ENCODE assay signal across 8 cellular contexts in the genomic region with DNA sequence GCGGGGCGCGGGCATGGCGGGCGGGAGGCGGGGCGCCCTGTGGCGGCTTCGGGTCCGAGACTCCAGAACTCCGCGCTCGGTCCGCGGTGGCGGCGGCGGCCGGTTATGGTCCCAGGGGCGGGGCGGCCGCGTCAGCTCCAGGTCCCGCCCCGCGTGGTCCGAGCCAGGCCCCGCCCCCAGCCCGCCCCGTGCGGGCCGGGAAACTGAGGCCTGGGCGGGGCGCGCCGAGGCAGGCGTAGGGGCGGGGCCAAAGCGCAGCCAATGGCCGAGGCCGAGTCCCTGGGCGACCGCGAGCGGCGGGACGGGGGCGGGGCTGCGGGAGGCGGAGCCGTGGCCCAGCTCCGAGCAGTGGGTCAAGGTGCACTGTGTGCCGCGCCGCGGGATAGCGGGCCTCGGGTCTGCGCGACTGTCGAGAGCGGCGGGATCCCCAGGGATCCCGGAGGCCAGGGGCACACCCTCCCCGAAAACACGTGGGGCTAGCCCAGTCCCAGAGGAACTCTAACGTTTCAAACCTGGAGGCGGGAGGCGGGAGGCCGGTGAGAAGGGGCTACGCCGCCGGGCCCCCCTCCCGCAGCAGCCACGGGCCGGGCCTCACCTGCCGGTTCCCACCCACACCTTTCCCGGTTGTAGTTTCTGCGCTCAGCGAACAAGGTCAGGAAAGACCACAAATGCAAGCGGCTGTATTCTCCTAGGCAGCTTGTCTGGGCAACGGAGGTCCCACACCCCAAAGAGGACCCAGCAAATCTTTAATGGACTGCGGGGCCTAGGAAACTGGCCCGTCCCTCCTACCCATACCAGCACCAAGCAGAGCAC. TPM values are rescaled to one million over a fixed set of nuclear protein-coding genes. Genes with fewer than 3 reads are reported as not detected.
DNase-seq lines count a peak whose midpoint lies in the region; ATAC-seq and TF ChIP-seq lines count a peak whose summit lies in the region.

A gene (minus strand): TSS at position 78 of the 813 bp plus-strand sequence. CDS start 63 bp downstream, at position 15.

- peak within 1 kb of the TSS; percentile 68 for H3K4me3 ChIP-seq in AG04450 (ENCODE audit: low read depth, low read length)

- H3K27me3 Mint-ChIP-seq in chondrocyte (ENCODE audit: low read depth): no peaks in the 10 kb centered on the region

- TF ChIP-seq CTCF in AG04450 (IDR thresholded peaks at IDR 0.05; ENCODE audit: low read depth, low read length) (no peak), chondrocyte (IDR thresholded peaks at IDR 0.05) (no peak)

- H3K9me3 ChIP-seq in AG04450 (ENCODE audit: control insufficient read depth, insufficient read depth, low read length): no peaks in the 10 kb centered on the region; the same call in 1 of the 2 replicates

- H3K27me3 ChIP-seq in AG04450 (ENCODE audit: control insufficient read depth, insufficient read depth, low read length): no peaks in the 10 kb centered on the region

- peak; percentile 63 for ATAC-seq in GM18868 (IDR thresholded peaks at IDR 0.05; ENCODE audit: unreplicated experiment)
- ATAC-seq in HG03135 (IDR thresholded peaks at IDR 0.05; ENCODE audit: unreplicated experiment): peak; percentile 66

- H3K36me3 Mint-ChIP-seq in chondrocyte (ENCODE audit: low read depth): peaks cover 1% of the 10 kb centered on the region

- POLR2A ChIA-PET in AG04450 (lab: Yijun Ruan, JAX): interaction anchor here (0.7 to 1.4 kb wide), 7 partner anchors 10 to 301 kb away, joined by 3 to 6 read pairs (median 4); a partner anchor contains a TSS

- peak within 1 kb of the TSS; percentile 83 for H3K27ac Mint-ChIP-seq in chondrocyte (ENCODE audit: unreplicated experiment)

- H3K27ac ChIP-seq in AG04450 (ENCODE audit: low read depth, low read length): peak within 1 kb of the TSS; percentile 65

- H3K9me3 Mint-ChIP-seq in chondrocyte (ENCODE audit: low read depth): no peaks in the 10 kb centered on the region

- CTCF ChIA-PET in AG04450 (lab: Charles Lee): interaction anchor here (0.5 to 2.6 kb wide), 12 partner anchors 8 to 451 kb away, joined by 3 to 12 read pairs (median 5); a partner anchor contains a TSS

- peak within 1 kb of the TSS; percentile 72 for H3K4me3 Mint-ChIP-seq in chondrocyte (ENCODE audit: unreplicated experiment)

- peaks cover 38% of the 10 kb centered on the region for H3K4me1 Mint-ChIP-seq in chondrocyte (ENCODE audit: low read depth)

- peak; percentile 38 for DNase-seq in AG04450 (ENCODE audit: low read depth, low spot score)
- peak; percentile 60 to 96 for DNase-seq in NCI-H446 (lab: John Stamatoyannopoulos, UW)
- DNase-seq in activated CD4-positive, alpha-beta T cell treated with anti-CD3 and anti-CD28 coated beads for 24 hours (ENCODE audit: low read depth in 2 of 2): peak; percentile 83 to 89
- peak; percentile 94 for DNase-seq in chondrocyte (ENCODE audit: low spot score)
- peak; percentile 74 for DNase-seq in kidney glomerular epithelial cell (lab: John Stamatoyannopoulos, UW)
- peak; percentile 94 for DNase-seq in stimulated activated CD4-positive, alpha-beta T cell treated with anti-CD3 and anti-CD28 coated beads, Interleukin-15, amount 100 ng/mL, for 24 hours

RNA-seq across cellular contexts. Expression of the gene that starts here (rescaled TPM):
- 18.4 and 31.4 TPM in 2 replicates for polyA plus RNA-seq in AG04450 (2011; rRNA removed)
- 23.5 and 33.4 TPM in 2 replicates for polyA minus RNA-seq in AG04450 (2011; rRNA and poly(A)+ RNA removed)
- 101 to 111 TPM (median 107 TPM) in 3 replicates for total RNA-seq in chondrocyte

Comparison
In these comparisons a context has a peak if more than half of its experiments do, and no peak if none do; other contexts are left out.
1. Peak in every context shown above with its lines: DNase-seq, ATAC-seq, H3K4me3 ChIP-seq and H3K27ac ChIP-seq.
2. DNase-seq: peak in every context shown above with its lines; median percentile 94 in chondrocyte; 94 in stimulated activated CD4-positive, alpha-beta T cell treated with anti-CD3 and anti-CD28 coated beads, Interleukin-15, amount 100 ng/mL, for 24 hours; 86 in activated CD4-positive, alpha-beta T cell treated with anti-CD3 and anti-CD28 coated beads for 24 hours; 78 in NCI-H446; 74 in kidney glomerular epithelial cell; 38 in AG04450.